Comparison of ENCODE assay signal across 8 cellular contexts in the genomic region with DNA sequence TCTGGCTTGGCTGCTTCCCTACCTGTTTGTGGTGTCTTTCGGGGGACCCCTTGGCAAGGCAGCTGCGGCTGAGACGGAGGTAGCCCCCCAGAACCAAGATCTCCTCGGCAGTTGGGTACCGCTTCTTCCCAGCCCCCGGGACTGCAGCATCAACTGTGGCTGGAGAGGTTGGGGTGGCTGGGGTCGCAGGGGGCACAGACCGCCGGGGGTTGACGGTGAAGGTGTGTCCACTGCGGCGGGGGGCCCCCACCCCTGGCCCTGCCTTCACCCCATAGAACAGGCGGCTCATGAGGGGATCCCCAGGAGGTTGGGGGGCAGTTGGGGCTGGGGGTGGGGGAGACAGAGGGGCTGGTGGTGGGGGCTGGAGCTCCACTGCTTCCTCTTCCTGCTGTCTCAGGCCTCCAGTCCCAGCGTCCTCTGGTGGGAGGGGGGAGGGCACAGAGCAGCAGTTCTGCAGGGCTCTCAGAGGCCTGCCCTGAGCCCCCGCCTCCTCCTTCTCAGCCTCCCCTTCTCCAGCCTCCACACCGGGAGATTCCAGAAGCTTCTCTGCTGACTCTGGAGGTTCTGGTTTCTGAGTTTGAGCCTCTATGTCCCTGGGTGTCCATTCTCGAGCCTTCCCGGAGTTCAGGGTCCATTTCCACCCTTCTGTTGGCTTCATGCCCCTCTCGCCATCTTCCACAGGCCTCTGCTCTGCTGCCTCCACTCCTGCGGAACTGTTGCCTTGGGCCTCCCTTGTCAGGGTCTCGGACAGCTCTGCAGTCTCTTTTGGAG. TPM values are rescaled to one million over a fixed set of nuclear protein-coding genes. Genes with fewer than 3 reads are reported as not detected.
DNase-seq lines count a peak whose midpoint lies in the region; FAIRE-seq and TF ChIP-seq lines count a peak whose summit lies in the region.

No MANE protein-coding gene starts in this region.

- no peaks in the 10 kb centered on the region for H3K9me3 Mint-ChIP-seq in immature natural killer cell

- peaks cover 18 to 46% of the 10 kb centered on the region in 2 donors for H3K4me1 ChIP-seq in ascending aorta

- intact Hi-C loops in ascending aorta (cut with DNase I): loop anchor here (5.0 kb wide), 1 partner anchor 127 kb away; a partner anchor contains a TSS

- H3K4me1 Mint-ChIP-seq in immature natural killer cell: peaks cover 62 to 69% of the 10 kb centered on the region in 2 donors

- no peaks in the 10 kb centered on the region for H3K27me3 ChIP-seq in ascending aorta

- peak overlapping the region; percentile 99 for H3K27ac ChIP-seq in ascending aorta

- H3K9me3 ChIP-seq in ascending aorta: no peaks in the 10 kb centered on the region

- H3K36me3 ChIP-seq in ascending aorta: peaks cover 5 to 13% of the 10 kb centered on the region in 2 donors

- H3K4me3 Mint-ChIP-seq in immature natural killer cell: peak overlapping the region; percentile 98 to 100 (median 99)

- H3K27ac Mint-ChIP-seq in immature natural killer cell: peak overlapping the region; percentile 95 to 100 (median 99)

- peak overlapping the region; percentile 76 for H3K4me3 ChIP-seq in GM12875 (ENCODE audit: low read depth, low read length)
- H3K4me3 ChIP-seq in ascending aorta: peak overlapping the region; percentile 75 to 91

- peak; percentile 77 for DNase-seq in RPMI8226
- DNase-seq in ascending aorta (ENCODE audit: low spot score in 2 of 2): peak in 1 of 2 donors; percentile 78
- DNase-seq in immature natural killer cell: peak; percentile 40 to 43 (median 42)
- peak; percentile 58 for DNase-seq in stimulated activated CD4-positive, alpha-beta T cell treated with anti-CD3 and anti-CD28 coated beads, Interleukin-1b, Interleukin-23, amount 100 ng/mL, for 48 hours
- DNase-seq in D721Med (ENCODE audit: insufficient read length, low spot score): no peak
- no peak for DNase-seq in GM19240 (ENCODE audit: insufficient read length, low spot score)
- no peak for DNase-seq in NCI-H2171 (lab: John Stamatoyannopoulos, UW)

- TF ChIP-seq CTCF in GM12875 (IDR thresholded peaks at IDR 0.05; ENCODE audit: borderline replicate concordance, insufficient read depth, low read depth, low read length) (no peak), ascending aorta (IDR thresholded peaks at IDR 0.05) (no peak), D721Med (IDR thresholded peaks at IDR 0.05; ENCODE audit: insufficient read depth, missing control alignments) (no peak)

- H3K27me3 Mint-ChIP-seq in immature natural killer cell (ENCODE audit: low read depth in 3 of 3): peaks cover 16 to 25% (median 16%) of the 10 kb centered on the region in 3 donors

- FAIRE-seq in D721Med (lab: Jason Lieb, UNC): no peak

- peaks cover 25 to 29% (median 29%) of the 10 kb centered on the region in 3 donors for H3K36me3 Mint-ChIP-seq in immature natural killer cell

RNA-seq across cellular contexts. Expression of a gene that starts 1.9 kb away (rescaled TPM):
- 83.3 TPM for total RNA-seq in ascending aorta
- 100 to 1,000 TPM; 178 to 308 (median 245) TPM for polyA plus RNA-seq in immature natural killer cell

RNA-seq across cellular contexts. Expression of a gene that starts 6.2 kb away (rescaled TPM):
- total RNA-seq in ascending aorta: 25.1 TPM
- polyA plus RNA-seq in immature natural killer cell: 10 to 100 TPM in 1 of 3 donors, 1 to 10 TPM in 2; 6.7 to 20.1 (median 8.4) TPM

RNA-seq across cellular contexts. Expression of a gene that starts 11.8 kb away (rescaled TPM):
- 39.2 TPM for total RNA-seq in ascending aorta
- 10 to 100 TPM; 13.6 to 33.9 (median 14.4) TPM for polyA plus RNA-seq in immature natural killer cell

RNA-seq across cellular contexts. Expression of a gene that starts 32.5 kb away (rescaled TPM):
- total RNA-seq in ascending aorta: 27.1 TPM
- polyA plus RNA-seq in immature natural killer cell: 10 to 100 TPM in 1 of 3 donors, 1 to 10 TPM in 1, not detected in 1; 3.0 to 16.5 TPM

RNA-seq across cellular contexts. Expression of a gene that starts 35.6 kb away (rescaled TPM):
- total RNA-seq in ascending aorta: 537 TPM
- polyA plus RNA-seq in immature natural killer cell: 100 to 1,000 TPM in 1 of 3 donors, 10 to 100 TPM in 2; 80.8 to 215 (median 84.0) TPM

Comparison
In these comparisons a context has a peak if more than half of its experiments do, and no peak if none do; other contexts are left out.
1. DNase-seq: peak in RPMI8226 (single experiment), immature natural killer cell (3 of 3) and stimulated activated CD4-positive, alpha-beta T cell treated with anti-CD3 and anti-CD28 coated beads, Interleukin-1b, Interleukin-23, amount 100 ng/mL, for 48 hours (single experiment); none in D721Med (single experiment), GM19240 (single experiment) and NCI-H2171 (single experiment).